ENCODE assay signal across 9 cellular contexts in the genomic region with DNA sequence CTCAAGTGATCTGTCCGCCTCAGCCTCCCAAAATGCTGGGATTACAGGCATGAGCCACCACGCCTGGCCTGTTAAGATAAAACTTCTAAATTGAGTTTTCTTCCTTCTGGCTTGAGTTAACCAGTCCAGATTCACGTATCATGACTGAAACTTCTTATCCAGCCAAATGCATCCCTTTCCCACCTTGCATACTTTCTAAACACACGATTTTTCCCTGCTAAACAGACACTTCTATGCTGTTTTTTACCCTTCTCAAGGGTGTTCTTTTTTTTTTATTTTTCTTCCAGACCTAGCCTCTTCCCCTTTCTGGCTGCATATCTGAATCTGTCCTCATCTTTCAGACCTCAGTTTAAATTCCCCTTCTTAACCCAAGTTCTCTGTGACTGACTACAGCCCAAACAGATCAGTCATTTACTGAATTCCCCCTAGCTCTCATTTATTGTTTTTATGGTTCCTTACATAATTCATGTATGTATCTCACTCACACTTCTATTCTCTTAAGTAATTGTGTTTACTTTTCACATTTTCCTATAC. TPM values are rescaled to one million over a fixed set of nuclear protein-coding genes. Genes with fewer than 3 reads are reported as not detected.
A peak's percentile ranks its signal among the peaks of the same experiment; 100 is the strongest.
DNase-seq lines count a peak whose midpoint lies in the region; ATAC-seq, FAIRE-seq and TF ChIP-seq lines count a peak whose summit lies in the region.
"Had no signal": no experiment of that assay in that cellular context is flagged by ENCODE, and none has a peak within 500 bp of the region (broad histone marks: within the 10 kb centered on the region; RNA-seq: fewer than 3 reads in every experiment).

No MANE protein-coding gene starts in this region.

- H3K36me3 ChIP-seq in KOPT-K1 (ENCODE audit: insufficient read depth, low read length) (peaks cover 29% of the 10 kb centered on the region), small intestine (ENCODE audit: control insufficient read depth in 2 of 2, insufficient read depth in 2 of 2, low read length in 2 of 2) (peaks cover 0 to 3% of the 10 kb centered on the region in 2 donors)

- peak overlapping the region; percentile 94 for H3K27ac Mint-ChIP-seq in activated T-helper 1 cell treated with anti-CD3 and anti-CD28 coated beads, Interleukin-12 subunit alpha, Interleukin-12 subunit beta, Interleukin-2, Interleukin-4 antibody, amounts not matched to agents 30 ng/mL and 10 ng/mL and 1 ng/mL, durations not matched to agents 14 hours and 24 hours and 36 hours
- peak overlapping the region; percentile 90 to 93 for H3K27ac Mint-ChIP-seq in natural killer cell treated with Interleukin-12 subunit alpha and Interleukin-12 subunit beta and Interleukin-15 and Interleukin-18, amount 100 ng/mL, for 72 hours

- intact Hi-C loops in activated T-helper 1 cell treated with anti-CD3 and anti-CD28 coated beads, Interleukin-12 subunit alpha, Interleukin-12 subunit beta, Interleukin-2, Interleukin-4 antibody, amounts not matched to agents 30 ng/mL and 10 ng/mL and 1 ng/mL, durations not matched to agents 14 hours and 24 hours and 36 hours (cut with micrococcal nuclease) = loop anchor here (1.0 to 5.0 kb wide), 2 partner anchors 13 to 336 kb away; partner anchors contain the start of genes EVI2A and RNF135
- intact Hi-C loops in posterior vena cava (cut with DNase I) = no loop called here

- H3K4me1 ChIP-seq in small intestine (ENCODE audit: control insufficient read depth in 2 of 2, insufficient read depth in 1 of 2, low read depth in 1 of 2, low read length in 1 of 2) = peaks cover 0 to 3% of the 10 kb centered on the region in 2 donors

- no peak for FAIRE-seq in small intestine (lab: Jason Lieb, UNC)

- H3K9me3 Mint-ChIP-seq in activated T-helper 1 cell treated with anti-CD3 and anti-CD28 coated beads, Interleukin-12 subunit alpha, Interleukin-12 subunit beta, Interleukin-2, Interleukin-4 antibody, amounts not matched to agents 30 ng/mL and 10 ng/mL and 1 ng/mL, durations not matched to agents 14 hours and 24 hours and 36 hours = no peaks in the 10 kb centered on the region
- peaks cover 5% of the 10 kb centered on the region for H3K9me3 Mint-ChIP-seq in natural killer cell treated with Interleukin-12 subunit alpha and Interleukin-12 subunit beta and Interleukin-15 and Interleukin-18, amount 100 ng/mL, for 72 hours

- H3K4me1 Mint-ChIP-seq in activated T-helper 1 cell treated with anti-CD3 and anti-CD28 coated beads, Interleukin-12 subunit alpha, Interleukin-12 subunit beta, Interleukin-2, Interleukin-4 antibody, amounts not matched to agents 30 ng/mL and 10 ng/mL and 1 ng/mL, durations not matched to agents 14 hours and 24 hours and 36 hours (ENCODE audit: low read depth) = peaks cover 65% of the 10 kb centered on the region
- peaks cover 38 to 71% of the 10 kb centered on the region in 2 donors for H3K4me1 Mint-ChIP-seq in natural killer cell treated with Interleukin-12 subunit alpha and Interleukin-12 subunit beta and Interleukin-15 and Interleukin-18, amount 100 ng/mL, for 72 hours (ENCODE audit: low read depth in 2 of 2)

- peak; percentile 32 for DNase-seq in GM10266 (ENCODE audit: extremely low spot score)
- DNase-seq in activated T-helper 1 cell treated with anti-CD3 and anti-CD28 coated beads, Interleukin-12 subunit alpha, Interleukin-12 subunit beta, Interleukin-2, Interleukin-4 antibody, amounts not matched to agents 30 ng/mL and 10 ng/mL and 1 ng/mL, durations not matched to agents 14 hours and 24 hours and 36 hours (ENCODE audit: low spot score) = no peak
- no peak for DNase-seq in natural killer cell treated with Interleukin-12 subunit alpha and Interleukin-12 subunit beta and Interleukin-15 and Interleukin-18, amount 100 ng/mL, for 72 hours (ENCODE audit: low spot score)
- DNase-seq in small intestine = no peak
- DNase-seq in posterior vena cava (ENCODE audit: low spot score) = no peak
- DNase-seq: NCI-H146 had no signal

- no peaks in the 10 kb centered on the region for H3K27me3 Mint-ChIP-seq in activated T-helper 1 cell treated with anti-CD3 and anti-CD28 coated beads, Interleukin-12 subunit alpha, Interleukin-12 subunit beta, Interleukin-2, Interleukin-4 antibody, amounts not matched to agents 30 ng/mL and 10 ng/mL and 1 ng/mL, durations not matched to agents 14 hours and 24 hours and 36 hours (ENCODE audit: insufficient read depth)
- no peaks in the 10 kb centered on the region for H3K27me3 Mint-ChIP-seq in natural killer cell treated with Interleukin-12 subunit alpha and Interleukin-12 subunit beta and Interleukin-15 and Interleukin-18, amount 100 ng/mL, for 72 hours

- peak overlapping the region; percentile 84 for H3K4me3 Mint-ChIP-seq in activated T-helper 1 cell treated with anti-CD3 and anti-CD28 coated beads, Interleukin-12 subunit alpha, Interleukin-12 subunit beta, Interleukin-2, Interleukin-4 antibody, amounts not matched to agents 30 ng/mL and 10 ng/mL and 1 ng/mL, durations not matched to agents 14 hours and 24 hours and 36 hours
- H3K4me3 Mint-ChIP-seq in natural killer cell treated with Interleukin-12 subunit alpha and Interleukin-12 subunit beta and Interleukin-15 and Interleukin-18, amount 100 ng/mL, for 72 hours = peak overlapping the region; percentile 79

- peak; percentile 64 to 69 for ATAC-seq in natural killer cell treated with Interleukin-12 subunit alpha and Interleukin-12 subunit beta and Interleukin-15 and Interleukin-18, amount 100 ng/mL, for 72 hours
- no peak for ATAC-seq in GM19035 (IDR thresholded peaks at IDR 0.05; ENCODE audit: unreplicated experiment)

- no peak overlapping the region for H3K4me3 ChIP-seq in small intestine (ENCODE audit: low read depth in 1 of 2, low read length in 2 of 2)
- H3K4me3 ChIP-seq: SJSA1 had no signal

- H3K27ac ChIP-seq in KOPT-K1 (ENCODE audit: low read depth, low read length, poor library complexity, severe bottlenecking) (peak overlapping the region; percentile 93), small intestine (ENCODE audit: low read depth in 1 of 2, low read length in 1 of 2) (peak overlapping the region in 1 of 2 donors; percentile 38)
- H3K27ac ChIP-seq: SJSA1 had no signal

- WGBS in small intestine, 3 donors = 54 to 68% (median 64%) methylated on average over 4 of the region's 4 CpGs

- peaks cover 7% of the 10 kb centered on the region for H3K9me3 ChIP-seq in KOPT-K1 (ENCODE audit: insufficient read depth, low read length, poor library complexity, severe bottlenecking)
- no peaks in the 10 kb centered on the region for H3K9me3 ChIP-seq in small intestine (ENCODE audit: control insufficient read depth, low read depth)
- H3K9me3 ChIP-seq: SJSA1 had no signal

- TF ChIP-seq CTCF in GM10266 (IDR thresholded peaks at IDR 0.05; ENCODE audit: control insufficient read depth, insufficient read depth, low read depth, missing control alignments) = no peak

- H3K27me3 ChIP-seq in small intestine (ENCODE audit: control insufficient read depth in 2 of 2, insufficient read depth in 2 of 2, low read length in 2 of 2) = no peaks in the 10 kb centered on the region
- H3K27me3 ChIP-seq: SJSA1 had no signal

- H3K36me3 Mint-ChIP-seq in activated T-helper 1 cell treated with anti-CD3 and anti-CD28 coated beads, Interleukin-12 subunit alpha, Interleukin-12 subunit beta, Interleukin-2, Interleukin-4 antibody, amounts not matched to agents 30 ng/mL and 10 ng/mL and 1 ng/mL, durations not matched to agents 14 hours and 24 hours and 36 hours (ENCODE audit: low read depth) = peaks cover 39% of the 10 kb centered on the region
- peaks cover 25% of the 10 kb centered on the region for H3K36me3 Mint-ChIP-seq in natural killer cell treated with Interleukin-12 subunit alpha and Interleukin-12 subunit beta and Interleukin-15 and Interleukin-18, amount 100 ng/mL, for 72 hours

RNA-seq across cellular contexts. Expression of gene EVI2B, which starts 5.4 kb away (rescaled TPM):
- 21.7 and 25.1 TPM in 2 replicates for total RNA-seq in activated T-helper 1 cell treated with anti-CD3 and anti-CD28 coated beads, Interleukin-12 subunit alpha, Interleukin-12 subunit beta, Interleukin-2, Interleukin-4 antibody, amounts not matched to agents 30 ng/mL and 10 ng/mL and 1 ng/mL, durations not matched to agents 14 hours and 24 hours and 36 hours
- 10 to 100 TPM; 16.3 to 28.0 TPM for total RNA-seq in natural killer cell treated with Interleukin-12 subunit alpha and Interleukin-12 subunit beta and Interleukin-15 and Interleukin-18, amount 100 ng/mL, for 72 hours
- polyA plus RNA-seq in small intestine = 10 to 100 TPM in 1 of 3 donors, 1 to 10 TPM in 2; 1.1 to 20.5 (median 6.7) TPM
- 10 to 100 TPM in 1 of 2 donors, 1 to 10 TPM in 1; 6.9 to 11.2 TPM for total RNA-seq in posterior vena cava

RNA-seq across cellular contexts. Expression of gene OMG, which starts 11.4 kb away (rescaled TPM):
- 0.10 TPM in 2 replicates for total RNA-seq in activated T-helper 1 cell treated with anti-CD3 and anti-CD28 coated beads, Interleukin-12 subunit alpha, Interleukin-12 subunit beta, Interleukin-2, Interleukin-4 antibody, amounts not matched to agents 30 ng/mL and 10 ng/mL and 1 ng/mL, durations not matched to agents 14 hours and 24 hours and 36 hours
- 1 to 10 TPM in 1 of 2 donors, under 1 TPM in 1; 0.48 to 1.4 TPM for total RNA-seq in natural killer cell treated with Interleukin-12 subunit alpha and Interleukin-12 subunit beta and Interleukin-15 and Interleukin-18, amount 100 ng/mL, for 72 hours
- 1 to 10 TPM in 2 of 3 donors, not detected in 1; 1.3 to 5.9 TPM for polyA plus RNA-seq in small intestine
- total RNA-seq in posterior vena cava = 1 to 10 TPM; 2.1 to 2.9 TPM
- total RNA-seq: SJSA1 had no signal

RNA-seq across cellular contexts. Expression of gene EVI2A, which starts 13.0 kb away (rescaled TPM):
- 46.3 and 47.9 TPM in 2 replicates for total RNA-seq in activated T-helper 1 cell treated with anti-CD3 and anti-CD28 coated beads, Interleukin-12 subunit alpha, Interleukin-12 subunit beta, Interleukin-2, Interleukin-4 antibody, amounts not matched to agents 30 ng/mL and 10 ng/mL and 1 ng/mL, durations not matched to agents 14 hours and 24 hours and 36 hours
- 10 to 100 TPM in 1 of 2 donors, 1 to 10 TPM in 1; 6.2 to 13.8 TPM for total RNA-seq in natural killer cell treated with Interleukin-12 subunit alpha and Interleukin-12 subunit beta and Interleukin-15 and Interleukin-18, amount 100 ng/mL, for 72 hours
- polyA plus RNA-seq in small intestine = 1 to 10 TPM; 1.3 to 9.5 (median 8.1) TPM
- 10 to 100 TPM in 1 of 2 donors, 1 to 10 TPM in 1; 5.5 to 11.2 TPM for total RNA-seq in posterior vena cava
